Comparison of ENCODE assay signal across 11 cellular contexts in the genomic region with DNA sequence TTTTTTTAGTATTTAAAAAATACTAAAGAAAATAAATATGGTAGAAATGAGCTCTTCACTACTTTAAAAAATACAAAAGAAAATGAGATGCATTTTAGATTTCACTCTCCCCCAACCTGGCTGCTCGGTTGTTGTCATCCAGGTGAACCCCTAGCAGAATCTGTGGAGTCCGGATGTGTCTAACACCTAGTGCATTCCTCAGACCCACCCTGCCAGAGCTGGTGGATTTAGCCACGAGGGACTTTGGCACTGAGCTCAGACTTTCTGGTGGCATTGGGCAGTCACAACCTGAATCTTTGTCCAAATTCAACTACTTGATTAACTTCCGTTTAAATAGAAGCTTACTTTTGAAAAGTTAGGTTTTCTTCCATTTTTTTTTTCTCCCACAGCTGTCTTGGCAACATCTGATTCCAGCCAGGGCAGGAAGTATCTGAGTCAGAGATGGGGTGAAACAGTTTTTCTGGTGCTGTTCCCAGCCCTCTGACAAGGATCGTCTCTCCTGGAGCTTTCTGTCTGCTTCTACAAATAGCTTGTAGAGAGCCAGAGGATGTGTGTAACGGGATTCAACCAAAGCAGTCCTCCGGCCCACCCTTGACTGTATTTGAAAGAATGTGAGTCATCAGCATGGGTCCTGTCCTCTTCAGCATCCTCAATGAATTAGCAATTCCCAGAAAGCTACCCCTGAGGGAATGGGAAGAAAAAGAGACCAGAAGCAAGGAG.
DNase-seq lines count a peak whose midpoint lies in the region; ATAC-seq, FAIRE-seq and TF ChIP-seq lines count a peak whose summit lies in the region.
"Had no signal": no experiment of that assay in that cellular context is flagged by ENCODE, and none has a peak within 500 bp of the region (broad histone marks: within the 10 kb centered on the region; RNA-seq: fewer than 3 reads in every experiment).

No MANE protein-coding gene starts in this region.

- no peaks in the 10 kb centered on the region for H3K27me3 ChIP-seq in heart left ventricle

- TF ChIP-seq POLR2A in heart left ventricle (IDR thresholded peaks at IDR 0.05), result no peak

- no peaks in the 10 kb centered on the region for H3K9me3 ChIP-seq in heart left ventricle

- no peak for FAIRE-seq in GM19239 (lab: Jason Lieb, UNC)

- H3K4me1 ChIP-seq in heart left ventricle, result peaks cover 0 to 7% (median 0%) of the 10 kb centered on the region in 12 donors

- intact Hi-C loops in heart left ventricle (cut with DNase I) (no loop called here), posterior vena cava (cut with DNase I) (no loop called here)

- ATAC-seq in heart left ventricle, result peak; percentile 76 to 98 (median 97)
- ATAC-seq in HG02885 (IDR thresholded peaks at IDR 0.05; ENCODE audit: poor library complexity, unreplicated experiment), result no peak

- no peak for TF ChIP-seq CTCF in heart left ventricle (IDR thresholded peaks at IDR 0.05)

- H3K4me3 ChIP-seq in heart left ventricle, result no peak overlapping the region

- WGBS in heart left ventricle, 4 donors, result 43 to 48% (median 45%) methylated on average over 7 of the region's 7 CpGs

- in situ Hi-C loops in Caki2 (cut with HindIII; ENCODE audit: low pct_unique_long_range_greater_than_20kb, low sequenced_read_pairs), result no loop called here

- DNase-seq in Caki2 (ENCODE audit: low read depth), result peak; percentile 2
- DNase-seq in T1000 (lab: John Stamatoyannopoulos, UW), result peak; percentile 8
- DNase-seq in heart left ventricle, result peak in 4 of 5 donors; percentile 62 to 77 (median 64)
- peak; percentile 84 for DNase-seq in posterior vena cava (ENCODE audit: low spot score)
- DNase-seq in GM19239 (ENCODE audit: insufficient read length, low spot score), result no peak
- no peak for DNase-seq in NCI-H2081 treated with DMSO at 0.1 percent for 48 hours (lab: John Stamatoyannopoulos, UW)
- DNase-seq in NCI-H1436 treated with DMSO at 0.1 percent for 48 hours (lab: John Stamatoyannopoulos, UW), result no peak
- DNase-seq: Calu3, NCI-H1105, nephron progenitor cell had no signal

- H3K36me3 ChIP-seq in heart left ventricle, result no peaks in the 10 kb centered on the region

- peak overlapping the region in 9 of 12 donors; percentile 23 to 79 (median 58) for H3K27ac ChIP-seq in heart left ventricle

Comparison
In these comparisons a context has a peak if more than half of its experiments do, and no peak if none do; other contexts are left out.
1. DNase-seq: peak in Caki2 (single experiment), T1000 (single experiment), heart left ventricle (4 of 5) and posterior vena cava (single experiment); none in GM19239 (single experiment), NCI-H2081 treated with DMSO at 0.1 percent for 48 hours (single experiment) and NCI-H1436 treated with DMSO at 0.1 percent for 48 hours (single experiment).